ENCODE assay signal across 1 cellular context in the genomic region with DNA sequence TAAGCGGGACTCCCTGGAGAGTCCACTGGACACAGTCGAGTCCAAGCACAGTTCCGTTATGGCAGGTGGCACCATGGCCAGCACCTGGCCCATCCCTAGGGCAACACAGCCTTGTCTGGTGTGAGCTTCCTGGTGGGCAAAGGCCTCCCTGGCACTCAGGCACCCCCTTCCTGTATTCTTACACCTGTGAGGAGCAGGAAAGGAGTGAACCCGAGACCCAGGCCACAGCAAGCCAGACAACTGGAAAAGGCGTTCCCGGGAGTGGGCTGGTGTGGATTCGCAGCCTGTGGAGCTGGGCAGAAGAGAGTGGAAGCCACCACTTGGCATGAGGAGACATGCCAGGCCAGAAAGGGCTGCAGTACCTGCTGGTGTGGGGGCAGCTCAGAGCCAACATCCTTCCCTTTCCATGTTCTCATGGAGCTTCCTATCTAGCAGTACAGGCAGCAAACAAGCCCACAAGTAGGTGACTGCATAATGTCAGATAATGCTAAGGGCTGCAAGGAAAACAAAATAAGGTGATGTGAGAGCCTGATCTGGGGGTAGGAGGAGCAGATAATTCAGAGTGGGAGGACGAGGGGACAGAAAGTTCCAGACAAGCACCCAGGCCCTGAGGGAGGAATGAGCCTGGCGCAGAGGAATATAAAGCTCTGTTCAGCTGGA.
TF ChIP-seq lines count a peak whose summit lies in the region.

No MANE protein-coding gene starts in this region.

TF ChIP-seq in K562, 482 proteins besides CTCF, POLR2A, EP300 and RAD21 (continued from another document):
- TF ChIP-seq CCNT2 (IDR thresholded peaks at IDR 0.05; ENCODE audit: borderline replicate concordance, extremely low read depth, insufficient read length, low read depth, low read length) (peak; percentile 82), KDM1A (IDR thresholded peaks at IDR 0.05) (peak; percentile 28 to 73; a peak in 2 of 4 replicates), CBFA2T3 (IDR thresholded peaks at IDR 0.05) (peak; percentile 96), JUND (IDR thresholded peaks at IDR 0.05; ENCODE audit: borderline replicate concordance, low read depth, low read length) (peak; percentile 50; the same call in 1 of the 2 replicates), JUND (tag; IDR thresholded peaks at IDR 0.05; ENCODE audit: borderline replicate concordance, low read depth, low read length) (no peak), SMAD2 (IDR thresholded peaks at IDR 0.05; ENCODE audit: low read depth, low read length) (no peak), DPF2 (IDR thresholded peaks at IDR 0.05) (peak; percentile 94), ZNF764 (CRISPR knock-in tag; IDR thresholded peaks at IDR 0.05; ENCODE audit: low read depth) (no peak), HNRNPUL1 (IDR thresholded peaks at IDR 0.05; ENCODE audit: low read length) (no peak), ZBTB34 (CRISPR knock-in tag; IDR thresholded peaks at IDR 0.05) (no peak), SMARCA4 (IDR thresholded peaks at IDR 0.05) (peak; percentile 93), ELF4 (CRISPR knock-in tag; IDR thresholded peaks at IDR 0.05) (0 out of 2 replicates have a peak, but pooled peaks have one; percentile 32), NFIX (CRISPR knock-in tag; IDR thresholded peaks at IDR 0.05; ENCODE audit: low read depth) (no peak), NCOA1 (IDR thresholded peaks at IDR 0.05; ENCODE audit: low read depth) (peak; percentile 58; the same call in 1 of the 2 replicates), MEIS2 (IDR thresholded peaks at IDR 0.05; ENCODE audit: partially characterized antibody) (no peak), HDAC2 (IDR thresholded peaks at IDR 0.05) (peak; percentile 63; the same call in 1 of the 2 replicates), JUNB (CRISPR knock-in tag; conservative IDR thresholded peaks at IDR 0.05) (no peak)
